Comparison of ENCODE assay signal across 1 cellular context in genomic region chr7:39948932-39949928, GRCh38.
TF ChIP-seq lines count a peak whose summit lies in the region.

No MANE protein-coding gene starts in this region.

TF ChIP-seq in HepG2, 621 proteins besides CTCF, POLR2A, EP300 and RAD21 (continues in another document):
- TF ChIP-seq ZNF687 (CRISPR knock-in tag; IDR thresholded peaks at IDR 0.05) (peak; percentile 83), NFIB (CRISPR knock-in tag; IDR thresholded peaks at IDR 0.05; ENCODE audit: borderline replicate concordance) (no peak), ZBTB44 (CRISPR knock-in tag; IDR thresholded peaks at IDR 0.05) (no peak), SMAD1 (CRISPR knock-in tag; IDR thresholded peaks at IDR 0.05; ENCODE audit: borderline replicate concordance, low read depth) (peak; percentile 57; the same call in 1 of the 2 replicates), ZNF614 (CRISPR knock-in tag; IDR thresholded peaks at IDR 0.05; ENCODE audit: borderline replicate concordance) (peak; percentile 57; the same call in 1 of the 2 replicates), CEBPB (IDR thresholded peaks at IDR 0.05; ENCODE audit: borderline replicate concordance, low read depth, low read length) (0 out of 2 replicates have a peak, but pooled peaks have one; percentile 21), GMEB2 (CRISPR knock-in tag; IDR thresholded peaks at IDR 0.05; ENCODE audit: low read depth) (peak; percentile 99), ARNTL (CRISPR knock-in tag; IDR thresholded peaks at IDR 0.05) (peak; percentile 41), SIN3A (IDR thresholded peaks at IDR 0.05; ENCODE audit: borderline replicate concordance, low read depth, low read length) (0 out of 2 replicates have a peak, but pooled peaks have one; percentile 42), NRL (CRISPR knock-in tag; IDR thresholded peaks at IDR 0.05; ENCODE audit: borderline replicate concordance) (peak; percentile 91; the same call in 1 of the 2 replicates), TBX2 (CRISPR knock-in tag; IDR thresholded peaks at IDR 0.05; ENCODE audit: borderline replicate concordance) (peak; percentile 83; the same call in 1 of the 2 replicates), ZNF441 (CRISPR knock-in tag; IDR thresholded peaks at IDR 0.05; ENCODE audit: borderline replicate concordance) (no peak; the same call in 1 of the 2 replicates), ZC3H4 (CRISPR knock-in tag; IDR thresholded peaks at IDR 0.05; ENCODE audit: borderline replicate concordance) (peak; percentile 67; the same call in 1 of the 2 replicates), REST (IDR thresholded peaks at IDR 0.05; ENCODE audit: borderline replicate concordance in 1 of 2, low read depth in 1 of 2, low read length in 2 of 2) (peak in 1 of 2 experiments; percentile 42; a peak in 1 of 4 replicates), ZNF354B (CRISPR knock-in tag; IDR thresholded peaks at IDR 0.05) (no peak), ZNF879 (CRISPR knock-in tag; IDR thresholded peaks at IDR 0.05) (no peak; the same call in 1 of the 2 replicates), E2F2 (CRISPR knock-in tag; IDR thresholded peaks at IDR 0.05; ENCODE audit: borderline replicate concordance) (0 out of 2 replicates have a peak, but pooled peaks have one; percentile 18), ZBTB3 (CRISPR knock-in tag; IDR thresholded peaks at IDR 0.05; ENCODE audit: borderline replicate concordance, low read depth) (peak; percentile 77; the same call in 1 of the 2 replicates), MNT (IDR thresholded peaks at IDR 0.05) (peak; percentile 28), ZNF136 (CRISPR knock-in tag; IDR thresholded peaks at IDR 0.05; ENCODE audit: low read depth) (peak; percentile 81; the same call in 1 of the 2 replicates), ZFP1 (CRISPR knock-in tag; IDR thresholded peaks at IDR 0.05) (0 out of 2 replicates have a peak, but pooled peaks have one; percentile 3), MXD1 (CRISPR knock-in tag; IDR thresholded peaks at IDR 0.05) (0 out of 2 replicates have a peak, but pooled peaks have one; percentile 23), DBP (CRISPR knock-in tag; IDR thresholded peaks at IDR 0.05; ENCODE audit: not compliant biosample characterization) (peak; percentile 60), CEBPG (CRISPR knock-in tag; IDR thresholded peaks at IDR 0.05) (peak; percentile 64), RXRB (CRISPR knock-in tag; IDR thresholded peaks at IDR 0.05; ENCODE audit: borderline replicate concordance) (peak; percentile 63; the same call in 1 of the 2 replicates), NR2F6 (IDR thresholded peaks at IDR 0.05) (no peak), NR2F6 (CRISPR knock-in tag; IDR thresholded peaks at IDR 0.05) (peak; percentile 41; the same call in 1 of the 2 replicates), CREB1 (IDR thresholded peaks at IDR 0.05) (peak; percentile 79), CREB1 (CRISPR knock-in tag; IDR thresholded peaks at IDR 0.05) (peak; percentile 91), RARA (CRISPR knock-in tag; IDR thresholded peaks at IDR 0.05) (peak; percentile 34), ZSCAN20 (CRISPR knock-in tag; IDR thresholded peaks at IDR 0.05; ENCODE audit: borderline replicate concordance) (no peak; the same call in 1 of the 2 replicates), ZNF768 (CRISPR knock-in tag; IDR thresholded peaks at IDR 0.05) (peak; percentile 30; the same call in 1 of the 2 replicates), ZNF274 (CRISPR knock-in tag; IDR thresholded peaks at IDR 0.05) (peak; percentile 58; the same call in 1 of the 2 replicates), HNF1B (CRISPR knock-in tag; IDR thresholded peaks at IDR 0.05) (peak; percentile 69), GTF2F1 (IDR thresholded peaks at IDR 0.05; ENCODE audit: low read length) (peak; percentile 28; the same call in 1 of the 2 replicates), NCOA5 (CRISPR knock-in tag; IDR thresholded peaks at IDR 0.05) (no peak), TFDP1 (CRISPR knock-in tag; IDR thresholded peaks at IDR 0.05; ENCODE audit: borderline replicate concordance) (peak; percentile 77; the same call in 1 of the 2 replicates), ZNF775 (CRISPR knock-in tag; IDR thresholded peaks at IDR 0.05; ENCODE audit: borderline replicate concordance) (no peak), MTA1 (CRISPR knock-in tag; IDR thresholded peaks at IDR 0.05; ENCODE audit: borderline replicate concordance) (peak; percentile 72; the same call in 1 of the 2 replicates)
